2 cellular contexts compared by ENCODE assay signal in the genomic region with DNA sequence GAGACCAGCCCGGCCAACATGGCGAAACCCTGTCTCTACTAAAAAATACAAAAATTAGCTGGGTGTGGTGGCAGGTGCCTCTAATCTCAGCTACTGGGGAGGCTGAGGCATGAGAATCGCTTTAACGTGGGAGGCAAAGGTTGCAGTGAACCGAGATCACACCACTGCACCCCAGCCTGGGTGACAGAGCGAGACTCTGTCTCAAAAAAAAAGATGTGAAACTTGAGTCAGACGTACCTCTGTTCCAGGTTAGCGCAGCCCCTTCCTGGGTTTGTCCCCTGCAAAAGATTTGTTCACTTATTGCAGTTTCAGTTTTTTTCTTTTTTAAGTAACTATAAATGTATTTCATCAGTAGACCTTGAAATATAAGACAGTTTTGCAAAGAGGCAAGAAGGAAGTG. TPM values are rescaled to one million over a fixed set of nuclear protein-coding genes. Genes with fewer than 3 reads are reported as not detected.
"Had no signal": no experiment of that assay in that cellular context is flagged by ENCODE, and none has a peak within 500 bp of the region (broad histone marks: within the 10 kb centered on the region; RNA-seq: fewer than 3 reads in every experiment).

No MANE protein-coding gene starts in this region.

RNA-seq across cellular contexts. Expression of a gene that starts 22.3 kb away (rescaled TPM):
- total RNA-seq: ascending aorta, pulmonary artery endothelial cell had no signal
